Comparison of ENCODE assay signal across 8 cellular contexts in the genomic region with DNA sequence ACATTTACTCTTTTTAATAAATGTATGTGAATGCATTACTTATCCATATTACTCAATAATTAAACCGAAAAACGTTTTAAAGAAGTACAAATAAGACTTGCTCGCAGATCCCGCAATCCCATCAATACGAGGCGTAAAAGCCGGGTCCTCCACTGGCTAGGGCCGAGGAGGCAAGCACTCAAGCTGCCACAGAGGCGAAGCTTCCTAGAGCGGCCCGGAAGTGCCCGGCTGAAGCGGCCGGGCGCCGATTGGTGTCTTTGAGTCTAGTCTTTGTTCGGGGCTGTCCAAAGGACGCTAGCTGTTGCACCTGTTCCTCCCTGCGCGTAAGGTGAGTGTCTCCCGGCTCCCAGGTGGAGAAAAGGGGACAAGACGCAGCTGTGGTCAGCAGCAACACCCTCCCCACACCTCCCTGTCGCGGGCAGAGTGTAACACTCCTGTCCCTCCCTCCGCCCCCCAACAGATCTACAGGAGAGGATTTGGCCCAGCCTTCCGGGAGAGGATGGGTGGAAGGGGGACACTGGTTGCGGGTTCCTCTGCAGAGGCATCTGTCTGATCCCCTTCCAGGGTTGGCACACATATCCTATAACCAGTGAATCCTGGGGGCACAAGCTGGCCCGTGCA. TPM values are rescaled to one million over a fixed set of nuclear protein-coding genes. Genes with fewer than 3 reads are reported as not detected.
DNase-seq lines count a peak whose midpoint lies in the region; ATAC-seq and TF ChIP-seq lines count a peak whose summit lies in the region.

Gene ZSCAN16, plus strand, starts transcription at position 260 of the 621 bp plus-strand sequence. CDS start 835 bp downstream, outside the sequence.

- H3K9me2 ChIP-seq in Loucy (replicated peaks; ENCODE audit: low read depth, low read length) (no peaks in the 10 kb centered on the region), neural cell (ENCODE audit: insufficient read depth, low read length) (no peaks in the 10 kb centered on the region)

- TF ChIP-seq EP300 in neural cell (conservative IDR thresholded peaks at IDR 0.05; ENCODE audit: poor library complexity, severe bottlenecking), result peak; percentile 15

- H3K9ac ChIP-seq in Loucy (ENCODE audit: low read depth, low read length, poor library complexity, severe bottlenecking) (peak within 1 kb of the TSS; percentile 70), neural cell (ENCODE audit: low read length) (peak within 1 kb of the TSS; percentile 78), subcutaneous abdominal adipose tissue (ENCODE audit: low read length in 5 of 5) (peak within 1 kb of the TSS; percentile 75 to 87 (median 86))

- H3K4me1 ChIP-seq in Loucy (ENCODE audit: insufficient read depth, low read length, poor library complexity, severe bottlenecking), result peaks cover 34% of the 10 kb centered on the region
- no peaks in the 10 kb centered on the region for H3K4me1 ChIP-seq in RWPE2 (ENCODE audit: insufficient read depth, poor library complexity, severe bottlenecking)
- no peaks in the 10 kb centered on the region for H3K4me1 ChIP-seq in foreskin keratinocyte
- H3K4me1 ChIP-seq in subcutaneous abdominal adipose tissue (ENCODE audit: control insufficient read depth in 5 of 5, insufficient read depth in 5 of 5, low read length in 5 of 5), result peaks cover 3 to 17% (median 12%) of the 10 kb centered on the region in 5 donors

- H4K20me1 ChIP-seq in Loucy (ENCODE audit: insufficient read depth, low read length, poor library complexity, severe bottlenecking) (peaks cover 30% of the 10 kb centered on the region), neural cell (ENCODE audit: insufficient read depth) (no peaks in the 10 kb centered on the region)

- ATAC-seq in RWPE2 (ENCODE audit: low read depth) (peak; percentile 100), foreskin keratinocyte (peak; percentile 94)

- no peak within 1 kb of the TSS for H3K27ac ChIP-seq in RWPE2 (ENCODE audit: poor library complexity, severe bottlenecking)
- H3K27ac ChIP-seq in foreskin keratinocyte, result no peak within 1 kb of the TSS
- peak within 1 kb of the TSS; percentile 71 for H3K27ac ChIP-seq in neural cell (ENCODE audit: low read length)
- peak within 1 kb of the TSS; percentile 40 for H3K27ac ChIP-seq in subcutaneous abdominal adipose tissue (ENCODE audit: low read depth, low read length)

- H3K27me3 ChIP-seq in Loucy (ENCODE audit: insufficient read depth, low read length, poor library complexity, severe bottlenecking) (no peaks in the 10 kb centered on the region), RWPE2 (ENCODE audit: insufficient read depth, poor library complexity, severe bottlenecking) (no peaks in the 10 kb centered on the region), foreskin keratinocyte (no peaks in the 10 kb centered on the region), neural cell (ENCODE audit: insufficient read depth, low read depth, low read length) (no peaks in the 10 kb centered on the region), subcutaneous abdominal adipose tissue (ENCODE audit: control insufficient read depth in 5 of 5, insufficient read depth in 4 of 5, low read length in 5 of 5) (no peaks in the 10 kb centered on the region)

- peak within 1 kb of the TSS; percentile 88 for H2AFZ ChIP-seq in Loucy (ENCODE audit: low read length)
- peak within 1 kb of the TSS; percentile 91 for H2AFZ ChIP-seq in neural cell (ENCODE audit: low read depth, low read length)

- no peaks in the 10 kb centered on the region for H3K9me3 ChIP-seq in Loucy (ENCODE audit: insufficient read depth, low read depth, low read length)
- H3K9me3 ChIP-seq in RWPE2 (ENCODE audit: severe bottlenecking), result no peaks in the 10 kb centered on the region
- H3K9me3 ChIP-seq in neural cell (ENCODE audit: low read length), result no peaks in the 10 kb centered on the region
- H3K9me3 ChIP-seq in subcutaneous abdominal adipose tissue (ENCODE audit: control insufficient read depth in 5 of 5, low read length in 5 of 5), result no peaks in the 10 kb centered on the region

- no peak for TF ChIP-seq CTCF in Loucy (conservative IDR thresholded peaks at IDR 0.05; ENCODE audit: low read length)
- TF ChIP-seq CTCF in RWPE2 (IDR thresholded peaks at IDR 0.05; ENCODE audit: poor library complexity, severe bottlenecking), result no peak
- no peak for TF ChIP-seq CTCF in foreskin keratinocyte (conservative IDR thresholded peaks at IDR 0.05)
- TF ChIP-seq CTCF in neural cell (IDR thresholded peaks at IDR 0.05; ENCODE audit: poor library complexity, severe bottlenecking), result no peak

- no peaks in the 10 kb centered on the region for H3F3A ChIP-seq in Loucy (ENCODE audit: low read depth)
- H3F3A ChIP-seq in neural cell (ENCODE audit: insufficient read depth, low read length, poor library complexity, severe bottlenecking), result no peaks in the 10 kb centered on the region

- peak; percentile 31 for TF ChIP-seq RAD21 in neural cell (conservative IDR thresholded peaks at IDR 0.05)

- H3K4me3 ChIP-seq in Loucy (ENCODE audit: low read length, poor library complexity, severe bottlenecking), result peak within 1 kb of the TSS; percentile 89
- H3K4me3 ChIP-seq in RWPE2 (ENCODE audit: severe bottlenecking), result peak within 1 kb of the TSS; percentile 42
- peak within 1 kb of the TSS; percentile 77 for H3K4me3 ChIP-seq in neural cell (ENCODE audit: low read length)
- H3K4me3 ChIP-seq in subcutaneous abdominal adipose tissue (ENCODE audit: low read depth in 1 of 5, low read length in 5 of 5), result peak within 1 kb of the TSS; percentile 80 to 99 (median 92)

- H3K36me3 ChIP-seq in Loucy (ENCODE audit: insufficient read depth, low read length), result peaks cover 28% of the 10 kb centered on the region
- H3K36me3 ChIP-seq in RWPE2 (ENCODE audit: low read depth), result peaks cover 38% of the 10 kb centered on the region
- no peaks in the 10 kb centered on the region for H3K36me3 ChIP-seq in neural cell (ENCODE audit: insufficient read depth, low read length)
- H3K36me3 ChIP-seq in subcutaneous abdominal adipose tissue (ENCODE audit: control insufficient read depth in 5 of 5, insufficient read depth in 5 of 5, low read length in 5 of 5), result peaks cover 12 to 34% (median 23%) of the 10 kb centered on the region in 5 donors

- H3K79me2 ChIP-seq in Loucy (ENCODE audit: insufficient read depth, low read length), result peaks cover 66% of the 10 kb centered on the region
- peaks cover 61% of the 10 kb centered on the region for H3K79me2 ChIP-seq in neural cell (replicated peaks; ENCODE audit: insufficient read depth, low read length)

- DNase-seq in EH (ENCODE audit: low read depth) (peak; percentile 82), GOT3 (lab: John Stamatoyannopoulos, UW) (peak; percentile 14), RWPE2 (ENCODE audit: low spot score) (peak; percentile 85), foreskin keratinocyte (peak; percentile 63 to 79)
- DNase-seq in activated naive CD4-positive, alpha-beta T cell treated with Interleukin-2 at 50 U/mL for 16 hours, result peak; percentile 82

- H3K4me2 ChIP-seq in Loucy (ENCODE audit: low read depth, low read length, poor library complexity, severe bottlenecking), result peak within 1 kb of the TSS; percentile 79
- peak within 1 kb of the TSS; percentile 89 for H3K4me2 ChIP-seq in neural cell (ENCODE audit: low read length)

TF ChIP-seq in neural cell, 6 proteins besides CTCF, POLR2A, EP300 and RAD21:
- TF ChIP-seq SMC3 (conservative IDR thresholded peaks at IDR 0.05; ENCODE audit: poor library complexity), result no peak
- peak; percentile 81 for TF ChIP-seq TAF1 (IDR thresholded peaks at IDR 0.05; ENCODE audit: low read depth)
- peak; percentile 43 for TF ChIP-seq MXI1 (conservative IDR thresholded peaks at IDR 0.05; ENCODE audit: poor library complexity, severe bottlenecking)
- TF ChIP-seq POLR2AphosphoS5 (IDR thresholded peaks at IDR 0.05), result peak; percentile 81
- peak; percentile 22 for TF ChIP-seq REST (IDR thresholded peaks at IDR 0.05; ENCODE audit: borderline replicate concordance)
- no peak for TF ChIP-seq EZH2 (IDR thresholded peaks at IDR 0.05; ENCODE audit: borderline replicate concordance, insufficient read depth, low read length, poor library complexity, severe bottlenecking)

RNA-seq across cellular contexts. Expression of gene ZSCAN16, which starts in this region (rescaled TPM):
- 1.2 and 1.3 TPM in 2 replicates for total RNA-seq in foreskin keratinocyte
- polyA plus RNA-seq in foreskin keratinocyte (0.88 and 0.93 TPM in 2 replicates), neural cell (31.9 and 36.6 TPM in 2 replicates)
- 24.3 and 31.5 TPM in 2 replicates for polyA minus RNA-seq in neural cell

Comparison
In these comparisons a context has a peak if more than half of its experiments do, and no peak if none do; other contexts are left out.
1. RNA of gene ZSCAN16 (polyA plus RNA-seq): 31.9 to 36.6 TPM in neural cell; 0.88 to 0.93 TPM in foreskin keratinocyte; every median in the first group is over 10 times any median in the second.
2. DNase-seq: peak in every context shown above with its lines; median percentile 85 in RWPE2; 82 in EH; 82 in activated naive CD4-positive, alpha-beta T cell treated with Interleukin-2 at 50 U/mL for 16 hours; 71 in foreskin keratinocyte; 14 in GOT3.
3. H3K4me3 ChIP-seq: peak in every context shown above with its lines; median percentile 92 in subcutaneous abdominal adipose tissue; 89 in Loucy; 77 in neural cell; 42 in RWPE2.
4. H3K27ac ChIP-seq: peak in neural cell (single experiment) and subcutaneous abdominal adipose tissue (single experiment); none in RWPE2 (single experiment) and foreskin keratinocyte (single experiment).
5. Peak in every context shown above with its lines, with median percentiles within 50 percentile points of each other: H3K9ac ChIP-seq.